ENCODE assay signal across 8 cellular contexts in the genomic region with DNA sequence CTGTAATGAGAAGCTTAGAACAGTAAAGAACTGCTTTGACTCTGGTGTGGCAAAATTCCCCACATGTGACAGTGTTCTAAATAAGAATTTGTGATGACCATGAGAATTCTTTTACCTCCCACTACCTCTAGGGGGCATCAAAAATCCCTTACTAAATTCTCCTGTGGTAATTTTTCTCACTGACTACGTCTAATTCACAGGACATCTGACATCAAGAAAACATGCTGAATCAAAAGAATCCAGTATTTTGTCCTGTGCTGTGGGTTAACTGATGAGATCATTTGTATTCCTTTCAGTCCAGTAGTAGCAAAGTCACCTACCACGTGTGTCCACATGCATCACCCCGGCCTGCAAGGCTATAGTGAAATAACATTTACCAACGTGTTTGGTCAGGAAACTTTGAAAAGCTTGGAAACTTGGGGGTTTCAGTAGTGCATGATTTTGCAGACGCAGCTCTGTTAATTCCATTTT.
DNase-seq lines count a peak whose midpoint lies in the region; ATAC-seq lines count a peak whose summit lies in the region.

No MANE protein-coding gene starts in this region.

- H3K36me3 Mint-ChIP-seq in memory B cell: peaks cover 12% of the 10 kb centered on the region

- peaks cover 12% of the 10 kb centered on the region for H3K4me1 Mint-ChIP-seq in memory B cell

- no peaks in the 10 kb centered on the region for H3K27me3 Mint-ChIP-seq in memory B cell

- no peak overlapping the region for H3K27ac Mint-ChIP-seq in memory B cell

- H3K4me3 Mint-ChIP-seq in memory B cell: no peak overlapping the region

- no peaks in the 10 kb centered on the region for H3K9me3 Mint-ChIP-seq in memory B cell

- DNase-seq in DMS114 treated with DMSO at 0.1 percent for 48 hours (lab: John Stamatoyannopoulos, UW; ENCODE audit: unreplicated experiment): peak; percentile 21
- DNase-seq in NOMO-1 treated with DMSO at 0.1 percent for 48 hours (lab: John Stamatoyannopoulos, UW; ENCODE audit: unreplicated experiment): peak; percentile 31
- peak; percentile 29 for DNase-seq in dedifferentiated amniotic fluid mesenchymal stem cell (ENCODE audit: extremely low spot score)
- no peak for DNase-seq in memory B cell (ENCODE audit: low spot score in 2 of 2)
- DNase-seq in NK-92 treated with Interleukin-12 subunit alpha and Interleukin-12 subunit beta, amount 100 ng/mL, for 24 hours (lab: John Stamatoyannopoulos, UW): no peak

- ATAC-seq in GM21786 (IDR thresholded peaks at IDR 0.05; ENCODE audit: unreplicated experiment) (peak; percentile 69), memory B cell (ENCODE audit: low read depth) (peak; percentile 37), HG03469 (IDR thresholded peaks at IDR 0.05; ENCODE audit: unreplicated experiment) (no peak), HG03457 (IDR thresholded peaks at IDR 0.05; ENCODE audit: unreplicated experiment) (no peak)

Comparison
In these comparisons a context has a peak if more than half of its experiments do, and no peak if none do; other contexts are left out.
1. DNase-seq: peak in DMS114 treated with DMSO at 0.1 percent for 48 hours (single experiment), NOMO-1 treated with DMSO at 0.1 percent for 48 hours (single experiment) and dedifferentiated amniotic fluid mesenchymal stem cell (single experiment); none in memory B cell (0 of 2) and NK-92 treated with Interleukin-12 subunit alpha and Interleukin-12 subunit beta, amount 100 ng/mL, for 24 hours (single experiment).
2. ATAC-seq: peak in GM21786 (single experiment) and memory B cell (single experiment); none in HG03469 (single experiment) and HG03457 (single experiment).